Comparison of ENCODE assay signal across 26 cellular contexts in the genomic region with DNA sequence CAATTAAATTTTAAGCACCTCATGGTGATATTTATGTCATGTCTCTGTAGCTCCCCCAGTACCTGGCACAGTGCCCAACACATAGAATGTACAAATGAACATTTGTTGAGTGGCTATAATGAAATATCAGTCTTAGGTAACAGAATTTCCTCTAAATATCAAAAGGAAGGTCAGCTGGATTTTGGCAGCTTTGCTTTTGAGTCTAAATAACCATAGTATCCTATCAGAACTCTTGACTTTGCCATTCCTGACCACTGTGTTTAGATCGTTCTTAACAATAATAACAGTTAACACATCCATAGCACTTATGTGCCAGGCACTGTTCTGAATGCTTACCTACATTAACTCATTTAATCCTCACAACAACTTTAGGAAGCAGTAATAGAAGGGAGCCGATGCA. TPM values are rescaled to one million over a fixed set of nuclear protein-coding genes. Genes with fewer than 3 reads are reported as not detected.
A peak's percentile ranks its signal among the peaks of the same experiment; 100 is the strongest.
DNase-seq lines count a peak whose midpoint lies in the region; ATAC-seq, FAIRE-seq and TF ChIP-seq lines count a peak whose summit lies in the region.
"Had no signal": no experiment of that assay in that cellular context is flagged by ENCODE, and none has a peak within 500 bp of the region (broad histone marks: within the 10 kb centered on the region; RNA-seq: fewer than 3 reads in every experiment).

No MANE protein-coding gene starts in this region.

- DNase-seq in HepG2 (ENCODE audit: low spot score) (no peak), right lobe of liver (no peak), dorsolateral prefrontal cortex (no peak), coronary artery (ENCODE audit: low spot score) (no peak), GM23248 (no peak)
- DNase-seq in activated CD8-positive, alpha-beta T cell treated with anti-CD3 and anti-CD28 coated beads for 36 hours = no peak
- DNase-seq in NK-92 treated with Interleukin-12 subunit alpha and Interleukin-12 subunit beta, amount 100 ng/mL, for 24 hours (lab: John Stamatoyannopoulos, UW) = no peak
- DNase-seq: activated CD4-positive, alpha-beta T cell treated with anti-CD3 and anti-CD28 coated beads for 36 hours; activated CD8-positive, alpha-beta memory T cell treated with anti-CD3 and anti-CD28 coated beads, Interleukin-2, amount 10 ng/mL, durations not matched to agents 7 days and 5 days; activated gamma-delta T cell; C1 segment of cervical spinal cord; DMS53; GF-D8; glutamatergic neuron; Kasumi-1; left colon; natural killer cell; NCI-H1092 treated with DMSO at 0.1 percent for 48 hours; NCI-H2107; NCI-H524 treated with DMSO at 0.1 percent for 48 hours; OCI-M1; SHP77 had no signal

- H2AFZ ChIP-seq in HepG2 (ENCODE audit: low read length) = no peak overlapping the region
- H2AFZ ChIP-seq in GM23248 = no peak overlapping the region

- H3K36me3 Mint-ChIP-seq in activated CD8-positive, alpha-beta T cell treated with anti-CD3 and anti-CD28 coated beads for 36 hours (ENCODE audit: low read depth) = peaks cover 53% of the 10 kb centered on the region
- H3K36me3 Mint-ChIP-seq: natural killer cell had no signal

- TSS peak; percentile 12 for BruUV-seq in HepG2 (replicated peaks; lab: Mats Ljungman, UMichigan)

- H3K79me2 ChIP-seq in HepG2 (ENCODE audit: insufficient read depth, low read length) = peaks cover 96% of the 10 kb centered on the region
- H3K79me2 ChIP-seq in GM23248 (ENCODE audit: insufficient read depth) = peaks cover 54% of the 10 kb centered on the region

- H3K9me3 Mint-ChIP-seq in activated CD8-positive, alpha-beta T cell treated with anti-CD3 and anti-CD28 coated beads for 36 hours = no peaks in the 10 kb centered on the region
- H3K9me3 Mint-ChIP-seq: natural killer cell; stimulated activated effector memory CD8-positive, alpha-beta T cell treated with anti-CD3 and anti-CD28 coated beads, Interleukin-12 subunit alpha, Interleukin-12 subunit beta, amount 100 ng/mL, for 72 hours had no signal

- H3K4me3 Mint-ChIP-seq in activated CD8-positive, alpha-beta T cell treated with anti-CD3 and anti-CD28 coated beads for 36 hours = no peak overlapping the region
- H3K4me3 Mint-ChIP-seq: activated CD4-positive, alpha-beta T cell treated with anti-CD3 and anti-CD28 coated beads for 36 hours; activated CD8-positive, alpha-beta memory T cell treated with anti-CD3 and anti-CD28 coated beads, Interleukin-2, amount 10 ng/mL, durations not matched to agents 7 days and 5 days; natural killer cell; stimulated activated effector memory CD8-positive, alpha-beta T cell treated with anti-CD3 and anti-CD28 coated beads, Interleukin-12 subunit alpha, Interleukin-12 subunit beta, amount 100 ng/mL, for 72 hours had no signal

- no peaks in the 10 kb centered on the region for H3K9me2 ChIP-seq in GM23248 (ENCODE audit: insufficient read depth)

- H3K4me1 Mint-ChIP-seq in activated CD8-positive, alpha-beta T cell treated with anti-CD3 and anti-CD28 coated beads for 36 hours (ENCODE audit: low read depth) = peaks cover 84% of the 10 kb centered on the region

- POLR2A ChIA-PET in HepG2 (lab: Yijun Ruan, JAX) = no interaction called here
- POLR2A ChIA-PET in activated CD8-positive, alpha-beta T cell treated with anti-CD3 and anti-CD28 coated beads for 36 hours (lab: Charles Lee) = interaction anchor here (1.0 to 1.6 kb wide), 3 partner anchors 9 to 66 kb away, joined by 3 to 10 read pairs (median 3); no protein-coding TSS in a partner anchor

- H3K36me3 ChIP-seq in HepG2 (replicated peaks in 1 of 2; ENCODE audit: control insufficient read depth in 1 of 2, insufficient read depth in 2 of 2, low read length in 2 of 2) = peaks cover 8 to 81% of the 10 kb centered on the region in 2 experiments
- H3K36me3 ChIP-seq in right lobe of liver = no peaks in the 10 kb centered on the region
- no peaks in the 10 kb centered on the region; the same call in 1 of the 2 replicates for H3K36me3 ChIP-seq in GM23248 (ENCODE audit: low read depth)
- H3K36me3 ChIP-seq: thoracic aorta had no signal

- TF ChIP-seq CTCF in HepG2 (CRISPR knock-in tag; IDR thresholded peaks at IDR 0.05) (no peak), right lobe of liver (IDR thresholded peaks at IDR 0.05) (no peak), dorsolateral prefrontal cortex (IDR thresholded peaks at IDR 0.05 in 54 of 56, conservative IDR thresholded peaks at IDR 0.05 in 2 of 56; ENCODE audit: low read depth in 1 of 56, partially characterized antibody in 56 of 56) (no peak), coronary artery (IDR thresholded peaks at IDR 0.05) (no peak)
- no peak for TF ChIP-seq CTCF in activated CD8-positive, alpha-beta T cell treated with anti-CD3 and anti-CD28 coated beads for 36 hours (IDR thresholded peaks at IDR 0.05)

- H3K9ac ChIP-seq in HepG2 (ENCODE audit: insufficient read depth, low read depth, low read length) (no peak overlapping the region), GM23248 (no peak overlapping the region)

- peaks cover 10% of the 10 kb centered on the region; the same call in 1 of the 2 replicates for H3F3A ChIP-seq in GM23248 (ENCODE audit: insufficient read depth)

- H3K27ac Mint-ChIP-seq in activated CD8-positive, alpha-beta T cell treated with anti-CD3 and anti-CD28 coated beads for 36 hours = peak overlapping the region; percentile 44
- H3K27ac Mint-ChIP-seq: activated CD4-positive, alpha-beta T cell treated with anti-CD3 and anti-CD28 coated beads for 36 hours; activated CD8-positive, alpha-beta memory T cell treated with anti-CD3 and anti-CD28 coated beads, Interleukin-2, amount 10 ng/mL, durations not matched to agents 7 days and 5 days; natural killer cell; stimulated activated effector memory CD8-positive, alpha-beta T cell treated with anti-CD3 and anti-CD28 coated beads, Interleukin-12 subunit alpha, Interleukin-12 subunit beta, amount 100 ng/mL, for 72 hours had no signal

- in situ Hi-C loops in HepG2 (cut with HindIII; ENCODE audit: extremely low pct_ligation_motif_present, low pct_unique_long_range_greater_than_20kb) = no loop called here
- in situ Hi-C loops in GM23248 (cut with MboI) = no loop called here

- no peaks in the 10 kb centered on the region for H3K9me3 ChIP-seq in HepG2 (ENCODE audit: low read length)
- no peaks in the 10 kb centered on the region for H3K9me3 ChIP-seq in right lobe of liver
- H3K9me3 ChIP-seq in GM23248 (ENCODE audit: low read depth) = no peaks in the 10 kb centered on the region
- H3K9me3 ChIP-seq: thoracic aorta had no signal

- TF ChIP-seq EP300 in HepG2 (IDR thresholded peaks at IDR 0.05; ENCODE audit: low read depth in 2 of 2, low read length in 2 of 2) = no peak
- no peak for TF ChIP-seq EP300 in HepG2 (CRISPR knock-in tag; IDR thresholded peaks at IDR 0.05; ENCODE audit: borderline replicate concordance)

- H4K20me1 ChIP-seq in HepG2 (ENCODE audit: insufficient read depth, low read length) (peaks cover 97% of the 10 kb centered on the region), GM23248 (ENCODE audit: insufficient read depth) (0 out of 2 replicates have a peak, but pooled peaks cover 4% of the 10 kb centered on the region)

- intact Hi-C loops in HepG2 (cut with micrococcal nuclease; ENCODE audit: unreplicated experiment) = no loop called here
- intact Hi-C loops in right lobe of liver (cut with DNase I) = no loop called here
- intact Hi-C loops in activated CD8-positive, alpha-beta T cell treated with anti-CD3 and anti-CD28 coated beads for 36 hours (cut with micrococcal nuclease) = no loop called here
- intact Hi-C loops in dorsolateral prefrontal cortex (cut with DNase I) = loop anchor here in 1 of 2 donors (2.0 kb wide), 1 partner anchor 27 kb away; the partner anchor contains the start of gene TMEM123

- H3K27me3 Mint-ChIP-seq in activated CD8-positive, alpha-beta T cell treated with anti-CD3 and anti-CD28 coated beads for 36 hours = no peaks in the 10 kb centered on the region
- H3K27me3 Mint-ChIP-seq: activated CD4-positive, alpha-beta T cell treated with anti-CD3 and anti-CD28 coated beads for 36 hours; activated CD8-positive, alpha-beta memory T cell treated with anti-CD3 and anti-CD28 coated beads, Interleukin-2, amount 10 ng/mL, durations not matched to agents 7 days and 5 days had no signal

- no peak for ATAC-seq in HepG2
- ATAC-seq in right lobe of liver = no peak
- no peak for ATAC-seq in activated CD8-positive, alpha-beta T cell treated with anti-CD3 and anti-CD28 coated beads for 36 hours
- ATAC-seq in GM18873 (IDR thresholded peaks at IDR 0.05; ENCODE audit: low FRiP score, unreplicated experiment) = no peak
- ATAC-seq: activated CD4-positive, alpha-beta T cell treated with anti-CD3 and anti-CD28 coated beads for 36 hours; activated CD8-positive, alpha-beta memory T cell treated with anti-CD3 and anti-CD28 coated beads, Interleukin-2, amount 10 ng/mL, durations not matched to agents 7 days and 5 days; left colon; natural killer cell; stimulated activated effector memory CD8-positive, alpha-beta T cell treated with anti-CD3 and anti-CD28 coated beads, Interleukin-12 subunit alpha, Interleukin-12 subunit beta, amount 100 ng/mL, for 72 hours had no signal

- H3K4me2 ChIP-seq in HepG2 (ENCODE audit: low read depth, low read length) (no peak overlapping the region), GM23248 (ENCODE audit: unreplicated experiment) (no peak overlapping the region)

- H3K27me3 ChIP-seq in HepG2 (ENCODE audit: control insufficient read depth in 1 of 2, insufficient read depth in 2 of 2, low read length in 2 of 2) (no peaks in the 10 kb centered on the region), right lobe of liver (no peaks in the 10 kb centered on the region), dorsolateral prefrontal cortex (no peaks in the 10 kb centered on the region), GM23248 (replicated peaks; ENCODE audit: insufficient read depth) (no peaks in the 10 kb centered on the region)

- 94% methylated on average over 2 of the region's 2 CpGs for WGBS in HepG2 (ENCODE audit: low lambda C conversion rate)
- 71% methylated on average over 2 of the region's 2 CpGs for whole genome bisulfite sequencing in right lobe of liver (ENCODE audit: insufficient coverage, low coverage, low lambda C conversion rate, missing lambda C conversion rate)
- 70 to 81% methylated on average over 2 of the region's 2 CpGs for WGBS in GM23248 (ENCODE audit: low coverage in 1 of 2, low lambda C conversion rate in 2 of 2, missing lambda C conversion rate in 2 of 2), 2 experiments

- TF ChIP-seq RAD21 in HepG2 (CRISPR knock-in tag; IDR thresholded peaks at IDR 0.05) = no peak

- no peak for FAIRE-seq in HepG2 (lab: Jason Lieb, UNC)
- FAIRE-seq: endometrium had no signal

- H3K4me1 ChIP-seq in HepG2 (ENCODE audit: insufficient read depth, low read length) (peaks cover 65% of the 10 kb centered on the region), right lobe of liver (peaks cover 0 to 17% (median 0%) of the 10 kb centered on the region in 4 donors), GM23248 (ENCODE audit: insufficient read depth) (peaks cover 9% of the 10 kb centered on the region)

- CTCF ChIA-PET in HepG2 (lab: Yijun Ruan, JAX; ENCODE audit: low intra/inter-chr PET ratio, low total read pairs) = no interaction called here
- CTCF ChIA-PET in activated CD8-positive, alpha-beta T cell treated with anti-CD3 and anti-CD28 coated beads for 36 hours (lab: Charles Lee) = interaction anchor here (0.8 to 2.6 kb wide), 6 partner anchors 8 to 84 kb away, joined by 3 to 18 read pairs (median 4); no protein-coding TSS in a partner anchor

- H3K4me3 ChIP-seq in HepG2 (replicated peaks in 1 of 3; ENCODE audit: insufficient read depth in 1 of 3, low read depth in 2 of 3, low read length in 3 of 3) (no peak overlapping the region), right lobe of liver (no peak overlapping the region), dorsolateral prefrontal cortex (no peak overlapping the region), coronary artery (no peak overlapping the region), GM23248 (no peak overlapping the region)
- H3K4me3 ChIP-seq: thoracic aorta had no signal

- TF ChIP-seq POLR2A in HepG2 (IDR thresholded peaks at IDR 0.05; ENCODE audit: insufficient read depth in 1 of 2, low read depth in 2 of 2, low read length in 2 of 2) = no peak
- no peak for TF ChIP-seq POLR2A in right lobe of liver (IDR thresholded peaks at IDR 0.05)

- H3K27ac ChIP-seq in HepG2 (ENCODE audit: extremely low read length, insufficient read depth, low read length) = no peak overlapping the region
- H3K27ac ChIP-seq in right lobe of liver = no peak overlapping the region
- H3K27ac ChIP-seq in dorsolateral prefrontal cortex = peak overlapping the region in 58 of 59 donors; percentile 28 to 98 (median 92)
- no peak overlapping the region for H3K27ac ChIP-seq in coronary artery
- H3K27ac ChIP-seq in GM23248 = no peak overlapping the region
- H3K27ac ChIP-seq: thoracic aorta had no signal

RNA-seq across cellular contexts. Expression of gene TMEM123, which starts 26.6 kb away (rescaled TPM):
- total RNA-seq in HepG2 (2016; rRNA removed; fragmentation: Illumina TruSeq; extraction: Trizol) = 265 and 365 TPM in 2 replicates
- total RNA-seq in HepG2 (2016; cell fraction: cytosol; rRNA removed; fragmentation: Illumina TruSeq; extraction: Trizol; ENCODE audit: low read depth) = 106 and 111 TPM in 2 replicates
- total RNA-seq in HepG2 (2016; cell fraction: insoluble cytoplasmic fraction; rRNA removed; fragmentation: Illumina TruSeq; extraction: Trizol) = 253 and 367 TPM in 2 replicates
- total RNA-seq in HepG2 (2016; cell fraction: membrane; rRNA removed; fragmentation: Illumina TruSeq; extraction: Trizol) = 267 and 271 TPM in 2 replicates
- 271 and 302 TPM in 2 replicates for total RNA-seq in HepG2 (2016; cell fraction: nucleus; rRNA removed; fragmentation: Illumina TruSeq; extraction: Trizol)
- polyA plus RNA-seq in HepG2 (2011; rRNA removed) = 2,108 and 2,761 TPM in 2 replicates
- polyA plus RNA-seq in HepG2 (2011; cell fraction: cytosol; rRNA removed) = 1,026 and 1,553 TPM in 2 replicates
- 209 and 224 TPM in 2 replicates for polyA plus RNA-seq in HepG2 (2011; cell fraction: nucleus; rRNA removed)
- 787 and 938 TPM in 2 replicates for polyA plus RNA-seq in HepG2 (2012)
- polyA plus RNA-seq in HepG2 (2016; cell fraction: cytosol; fragmentation: Illumina TruSeq; extraction: Trizol; ENCODE audit: low read depth) = 159 and 182 TPM in 2 replicates
- 316 and 330 TPM in 2 replicates for polyA plus RNA-seq in HepG2 (2016; cell fraction: insoluble cytoplasmic fraction; fragmentation: Illumina TruSeq; extraction: Trizol; ENCODE audit: low read depth)
- 230 and 256 TPM in 2 replicates for polyA plus RNA-seq in HepG2 (2016; cell fraction: membrane; fragmentation: Illumina TruSeq; extraction: Trizol; ENCODE audit: low read depth)
- 368 and 391 TPM in 2 replicates for polyA plus RNA-seq in HepG2 (2016; cell fraction: nucleus; fragmentation: Illumina TruSeq; extraction: Trizol; ENCODE audit: insufficient read depth, low read depth)
- 117 and 454 TPM in 2 replicates for polyA minus RNA-seq in HepG2 (2011; rRNA and poly(A)+ RNA removed; ENCODE audit: low replicate concordance)
- 1,086 and 1,277 TPM in 2 replicates for polyA minus RNA-seq in HepG2 (2011; cell fraction: cytosol; rRNA and poly(A)+ RNA removed)
- 441 and 760 TPM in 2 replicates for polyA minus RNA-seq in HepG2 (2011; cell fraction: nucleus; rRNA and poly(A)+ RNA removed)
- total RNA-seq in right lobe of liver = 100 to 1,000 TPM; 173 to 557 (median 229) TPM
- total RNA-seq in activated CD8-positive, alpha-beta T cell treated with anti-CD3 and anti-CD28 coated beads for 36 hours = 100 to 1,000 TPM; 234 to 235 TPM
- 100 to 1,000 TPM in 9 of 120 experiments, 10 to 100 TPM in 111; 31.8 to 163 (median 68.8) TPM for total RNA-seq in dorsolateral prefrontal cortex
- total RNA-seq in GM23248 (2014; rRNA removed; shearing (Covaris generic)) = 93.1 and 106 TPM in 2 replicates
- polyA plus RNA-seq in GM23248 (2016; fragmentation: Nextera tagmentation; extraction: Ambion mirVana) = 113 and 122 TPM in 2 replicates

Comparison
In these comparisons a context has a peak if more than half of its experiments do, and no peak if none do; other contexts are left out.
1. H3K27ac ChIP-seq: peak in dorsolateral prefrontal cortex (58 of 59); none in HepG2 (single experiment), right lobe of liver (0 of 3), coronary artery (0 of 2) and GM23248 (single experiment).